27 cellular contexts compared by ENCODE assay signal in genomic region chr10:6055929-6056328, GRCh38. TPM values are rescaled to one million over a fixed set of nuclear protein-coding genes. Genes with fewer than 3 reads are reported as not detected.
A peak's percentile ranks its signal among the peaks of the same experiment; 100 is the strongest.
DNase-seq lines count a peak whose midpoint lies in the region; ATAC-seq and TF ChIP-seq lines count a peak whose summit lies in the region.
"Had no signal": no experiment of that assay in that cellular context is flagged by ENCODE, and none has a peak within 500 bp of the region (broad histone marks: within the 10 kb centered on the region; RNA-seq: fewer than 3 reads in every experiment).

No MANE protein-coding gene starts in this region.

- peaks cover 37% of the 10 kb centered on the region; the same call in 1 of the 2 replicates for H3K36me3 ChIP-seq in OCI-LY1 (ENCODE audit: insufficient read depth, low read length)
- H3K36me3 ChIP-seq: lower lobe of right lung, SJSA1, thoracic aorta had no signal

- ATAC-seq in activated T-cell treated with anti-CD3 and anti-CD28 coated beads, Interleukin-2, amount 50 U/mL, for 4 hours = no peak
- ATAC-seq in GM21737 (IDR thresholded peaks at IDR 0.05; ENCODE audit: unreplicated experiment) = no peak
- ATAC-seq: activated CD4-positive, CD25-positive, alpha-beta regulatory T cell treated with anti-CD3 and anti-CD28 coated beads, Interleukin-2, amount 50 U/mL, for 24 hours; foreskin keratinocyte; HepG2; lower lobe of right lung; Panc1 had no signal

- H3F3A ChIP-seq in OCI-LY1 (ENCODE audit: insufficient read depth, low read length) = peaks cover 9% of the 10 kb centered on the region; the same call in 1 of the 2 replicates

- peak overlapping the region; percentile 89 for H3K27ac ChIP-seq in OCI-LY1 (ENCODE audit: low read depth, low read length, poor library complexity, severe bottlenecking)
- H3K27ac ChIP-seq: foreskin keratinocyte, lower lobe of right lung, SJSA1, thoracic aorta had no signal

- H3K9me3 ChIP-seq in OCI-LY1 (ENCODE audit: low read length) = no peaks in the 10 kb centered on the region
- H3K9me3 ChIP-seq: lower lobe of right lung, SJSA1, thoracic aorta had no signal

- no peaks in the 10 kb centered on the region for H3K27me3 ChIP-seq in OCI-LY1 (ENCODE audit: insufficient read depth, low read length)

- H3K4me1 Mint-ChIP-seq in activated T-cell treated with anti-CD3 and anti-CD28 coated beads, Interleukin-2, amount 50 U/mL, for 4 hours (ENCODE audit: low read depth) = peaks cover 68% of the 10 kb centered on the region
- peaks cover 71% of the 10 kb centered on the region for H3K4me1 Mint-ChIP-seq in activated T-helper 2 cell treated with anti-CD3 and anti-CD28 coated beads, Interferon-gamma antibody, Interleukin-2, Interleukin-4, amounts not matched to agents 10 μg/mL and 5 μg/mL and 100 μg/mL, durations not matched to agents 14 hours and 24 hours and 36 hours (ENCODE audit: low read depth)

- no peaks in the 10 kb centered on the region for H3K9me3 Mint-ChIP-seq in activated T-cell treated with anti-CD3 and anti-CD28 coated beads, Interleukin-2, amount 50 U/mL, for 4 hours
- no peaks in the 10 kb centered on the region for H3K9me3 Mint-ChIP-seq in activated T-helper 2 cell treated with anti-CD3 and anti-CD28 coated beads, Interferon-gamma antibody, Interleukin-2, Interleukin-4, amounts not matched to agents 10 μg/mL and 5 μg/mL and 100 μg/mL, durations not matched to agents 14 hours and 24 hours and 36 hours
- H3K9me3 Mint-ChIP-seq: CD8-positive, alpha-beta memory T cell had no signal

- no peak overlapping the region; the same call in 1 of the 2 replicates for H3K4me2 ChIP-seq in OCI-LY1 (ENCODE audit: low read length)

- no peak overlapping the region for H2AFZ ChIP-seq in OCI-LY1 (ENCODE audit: low read length)

- H3K27me3 Mint-ChIP-seq in activated T-cell treated with anti-CD3 and anti-CD28 coated beads, Interleukin-2, amount 50 U/mL, for 4 hours (ENCODE audit: low read depth) = no peaks in the 10 kb centered on the region
- no peaks in the 10 kb centered on the region for H3K27me3 Mint-ChIP-seq in activated T-helper 2 cell treated with anti-CD3 and anti-CD28 coated beads, Interferon-gamma antibody, Interleukin-2, Interleukin-4, amounts not matched to agents 10 μg/mL and 5 μg/mL and 100 μg/mL, durations not matched to agents 14 hours and 24 hours and 36 hours (ENCODE audit: low read depth)

- peak overlapping the region; percentile 97 for H3K27ac Mint-ChIP-seq in activated T-helper 2 cell treated with anti-CD3 and anti-CD28 coated beads, Interferon-gamma antibody, Interleukin-2, Interleukin-4, amounts not matched to agents 10 μg/mL and 5 μg/mL and 100 μg/mL, durations not matched to agents 14 hours and 24 hours and 36 hours

- no peaks in the 10 kb centered on the region for H4K20me1 ChIP-seq in OCI-LY1 (ENCODE audit: insufficient read depth, low read length)

- H3K4me3 Mint-ChIP-seq in activated T-cell treated with anti-CD3 and anti-CD28 coated beads, Interleukin-2, amount 50 U/mL, for 4 hours = peak overlapping the region; percentile 87
- peak overlapping the region; percentile 97 for H3K4me3 Mint-ChIP-seq in activated T-helper 2 cell treated with anti-CD3 and anti-CD28 coated beads, Interferon-gamma antibody, Interleukin-2, Interleukin-4, amounts not matched to agents 10 μg/mL and 5 μg/mL and 100 μg/mL, durations not matched to agents 14 hours and 24 hours and 36 hours (ENCODE audit: low read depth)
- H3K4me3 Mint-ChIP-seq: CD8-positive, alpha-beta memory T cell had no signal

- intact Hi-C loops in activated T-helper 2 cell treated with anti-CD3 and anti-CD28 coated beads, Interferon-gamma antibody, Interleukin-2, Interleukin-4, amounts not matched to agents 10 μg/mL and 5 μg/mL and 100 μg/mL, durations not matched to agents 14 hours and 24 hours and 36 hours (cut with micrococcal nuclease) = loop anchor here (10.0 kb wide), 2 partner anchors 611 to 1999 kb away; partner anchors contain the start of gene GATA3

- H3K79me2 ChIP-seq in OCI-LY1 (ENCODE audit: insufficient read depth, low read length) = peaks cover 23% of the 10 kb centered on the region; the same call in 1 of the 2 replicates

- peaks cover 71% of the 10 kb centered on the region for H3K36me3 Mint-ChIP-seq in activated T-cell treated with anti-CD3 and anti-CD28 coated beads, Interleukin-2, amount 50 U/mL, for 4 hours (ENCODE audit: insufficient read depth)
- peaks cover 91% of the 10 kb centered on the region for H3K36me3 Mint-ChIP-seq in activated T-helper 2 cell treated with anti-CD3 and anti-CD28 coated beads, Interferon-gamma antibody, Interleukin-2, Interleukin-4, amounts not matched to agents 10 μg/mL and 5 μg/mL and 100 μg/mL, durations not matched to agents 14 hours and 24 hours and 36 hours (ENCODE audit: low read depth)

- peaks cover 92% of the 10 kb centered on the region for H3K4me1 ChIP-seq in OCI-LY1 (ENCODE audit: insufficient read depth, low read length, severe bottlenecking)
- H3K4me1 ChIP-seq: foreskin keratinocyte had no signal

- H3K9ac ChIP-seq in OCI-LY1 (ENCODE audit: low read length) = no peak overlapping the region; the same call in 1 of the 2 replicates

- DNase-seq in activated T-cell treated with anti-CD3 and anti-CD28 coated beads, Interleukin-2, amount 50 U/mL, for 4 hours = no peak
- DNase-seq in activated T-cell treated with anti-CD3 and anti-CD28 coated beads for 4 hours = no peak
- DNase-seq in activated T-helper 2 cell treated with anti-CD3 and anti-CD28 coated beads, Interferon-gamma antibody, Interleukin-2, Interleukin-4, amounts not matched to agents 10 μg/mL and 5 μg/mL and 100 μg/mL, durations not matched to agents 14 hours and 24 hours and 36 hours (ENCODE audit: low spot score) = peak; percentile 3
- peak; percentile 29 for DNase-seq in stimulated activated CD8-positive, alpha-beta memory T cell treated with anti-CD3 and anti-CD28 coated beads, Interleukin-4, amount 100 ng/mL, for 48 hours
- no peak for DNase-seq in stimulated activated CD4-positive, alpha-beta T cell treated with anti-CD3 and anti-CD28 coated beads, Interleukin-12 subunit alpha, Interleukin-12 subunit beta, amount 100 ng/mL, for 4 hours
- no peak for DNase-seq in NOMO-1 treated with dmso at 0.1 percent for 144 hours (lab: John Stamatoyannopoulos, UW; ENCODE audit: unreplicated experiment)
- DNase-seq: CD8-positive, alpha-beta memory T cell; DMS53; foreskin keratinocyte; GF-D8; GOT3; hippocampal formation; islet precursor cell; lower lobe of right lung; NCI-H1092 treated with DMSO at 0.1 percent for 48 hours; NCI-H2029 treated with DMSO at 0.1 percent for 48 hours; nucleus accumbens; retina had no signal

- H3K9me2 ChIP-seq in OCI-LY1 (ENCODE audit: low read depth, low read length) = no peaks in the 10 kb centered on the region

- no peak overlapping the region for H3K4me3 ChIP-seq in OCI-LY1 (ENCODE audit: low read depth, low read length, poor library complexity, severe bottlenecking)
- H3K4me3 ChIP-seq: lower lobe of right lung, SJSA1, thoracic aorta had no signal

- TF ChIP-seq CTCF in OCI-LY1 (IDR thresholded peaks at IDR 0.05; ENCODE audit: low read length) = no peak

RNA-seq across cellular contexts. Expression of gene IL2RA, which starts 6.2 kb away (rescaled TPM):
- total RNA-seq in activated T-cell treated with anti-CD3 and anti-CD28 coated beads, Interleukin-2, amount 50 U/mL, for 4 hours = 100 to 1,000 TPM; 639 to 698 (median 653) TPM
- total RNA-seq in activated T-helper 2 cell treated with anti-CD3 and anti-CD28 coated beads, Interferon-gamma antibody, Interleukin-2, Interleukin-4, amounts not matched to agents 10 μg/mL and 5 μg/mL and 100 μg/mL, durations not matched to agents 14 hours and 24 hours and 36 hours = 1,777 and 1,808 TPM in 2 replicates
- total RNA-seq: astrocyte, epithelial cell of proximal tubule, foreskin keratinocyte, HepG2, SJSA1 had no signal

RNA-seq across cellular contexts. Expression of gene RBM17, which starts 32.9 kb away (rescaled TPM):
- total RNA-seq in activated T-cell treated with anti-CD3 and anti-CD28 coated beads, Interleukin-2, amount 50 U/mL, for 4 hours = 100 to 1,000 TPM; 231 to 261 (median 237) TPM
- total RNA-seq in activated T-helper 2 cell treated with anti-CD3 and anti-CD28 coated beads, Interferon-gamma antibody, Interleukin-2, Interleukin-4, amounts not matched to agents 10 μg/mL and 5 μg/mL and 100 μg/mL, durations not matched to agents 14 hours and 24 hours and 36 hours = 257 and 266 TPM in 2 replicates

Comparison
In these comparisons a context has a peak if more than half of its experiments do, and no peak if none do; other contexts are left out.
1. DNase-seq: peak in activated T-helper 2 cell treated with anti-CD3 and anti-CD28 coated beads, Interferon-gamma antibody, Interleukin-2, Interleukin-4, amounts not matched to agents 10 μg/mL and 5 μg/mL and 100 μg/mL, durations not matched to agents 14 hours and 24 hours and 36 hours (single experiment) and stimulated activated CD8-positive, alpha-beta memory T cell treated with anti-CD3 and anti-CD28 coated beads, Interleukin-4, amount 100 ng/mL, for 48 hours (single experiment); none in activated T-cell treated with anti-CD3 and anti-CD28 coated beads, Interleukin-2, amount 50 U/mL, for 4 hours (single experiment), activated T-cell treated with anti-CD3 and anti-CD28 coated beads for 4 hours (single experiment), stimulated activated CD4-positive, alpha-beta T cell treated with anti-CD3 and anti-CD28 coated beads, Interleukin-12 subunit alpha, Interleukin-12 subunit beta, amount 100 ng/mL, for 4 hours (single experiment) and NOMO-1 treated with dmso at 0.1 percent for 144 hours (single experiment).